Comparison of ENCODE assay signal across 24 cellular contexts in the genomic region with DNA sequence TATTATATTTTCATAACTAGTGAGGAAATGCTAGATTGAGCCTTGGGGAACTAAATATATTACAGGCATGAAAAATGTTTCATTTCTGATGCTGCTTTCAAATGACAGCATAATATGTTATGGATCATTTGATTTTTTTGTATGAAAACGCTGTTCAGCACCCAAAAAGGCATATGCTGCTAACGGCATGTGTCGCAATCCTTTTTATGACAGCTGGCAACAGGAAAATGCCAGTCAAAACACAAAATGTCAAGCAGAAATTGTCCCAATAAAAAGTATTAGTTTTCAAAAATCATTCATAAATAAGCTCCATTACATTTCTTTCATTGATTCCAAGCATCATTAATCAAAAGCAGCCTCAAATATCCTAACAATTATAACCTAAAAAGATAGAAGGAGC.
"Had no signal": no experiment of that assay in that cellular context is flagged by ENCODE, and none has a peak within 500 bp of the region (broad histone marks: within the 10 kb centered on the region; RNA-seq: fewer than 3 reads in every experiment).

No MANE protein-coding gene starts in this region.

- DNase-seq: activated B cell treated with CpG ODN at 0.5 μM for 24 hours; activated CD4-positive, alpha-beta T cell treated with anti-CD3 and anti-CD28 coated beads for 36 hours; activated CD8-positive, alpha-beta memory T cell treated with anti-CD3 and anti-CD28 coated beads, Interleukin-2, amount 10 ng/mL, durations not matched to agents 7 days and 5 days; activated CD8-positive, alpha-beta T cell treated with anti-CD3 and anti-CD28 coated beads, Interleukin-2, amount 10 ng/mL, durations not matched to agents 7 days and 5 days; activated naive CD8-positive, alpha-beta T cell treated with anti-CD3 and anti-CD28 coated beads, Interleukin-2, amount 50 U/mL, for 24 hours; activated T-cell treated with anti-CD3 and anti-CD28 coated beads, Interleukin-2, amount 50 U/mL, for 48 hours; amygdala; central memory CD4-positive, alpha-beta T cell; hippocampal formation; immature natural killer cell; kidney; naive thymus-derived CD4-positive, alpha-beta T cell; occipital lobe; psoas muscle; stimulated activated CD4-positive, alpha-beta T cell treated with anti-CD3 and anti-CD28 coated beads, Interleukin-1b, Interleukin-23, amount 100 ng/mL, for 48 hours; stimulated activated CD4-positive, alpha-beta T cell treated with anti-CD3 and anti-CD28 coated beads, Interleukin-4, amount 100 ng/mL, for 4 hours; stimulated activated CD8-positive, alpha-beta memory T cell treated with anti-CD3 and anti-CD28 coated beads, Interleukin-4, amount 100 ng/mL, for 48 hours; stimulated activated naive CD8-positive, alpha-beta T cell treated with anti-CD3 and anti-CD28 coated beads, Interleukin-15, amount 100 ng/mL, for 72 hours; substantia nigra had no signal

- H3K4me3 ChIP-seq: gastroesophageal sphincter, neural progenitor cell, psoas muscle, smooth muscle cell had no signal

- H3K9me3 ChIP-seq: gastroesophageal sphincter, psoas muscle had no signal

- H3K27ac ChIP-seq: gastroesophageal sphincter, neural progenitor cell, parathyroid adenoma, psoas muscle had no signal

- H2AFZ ChIP-seq: neural progenitor cell, parathyroid adenoma had no signal

- H3K4me2 ChIP-seq: neural progenitor cell, smooth muscle cell had no signal

- H3K27me3 ChIP-seq: gastroesophageal sphincter, neural progenitor cell had no signal

- H3K36me3 ChIP-seq: gastroesophageal sphincter, neural progenitor cell had no signal

- H3K9ac ChIP-seq: neural progenitor cell, parathyroid adenoma had no signal

- H3K79me2 ChIP-seq: parathyroid adenoma had no signal

- FAIRE-seq: endothelial cell of umbilical vein, kidney had no signal

- H3K4me1 ChIP-seq: gastroesophageal sphincter, neural progenitor cell, parathyroid adenoma, psoas muscle had no signal
